Comparison of ENCODE assay signal across 14 cellular contexts in the genomic region with DNA sequence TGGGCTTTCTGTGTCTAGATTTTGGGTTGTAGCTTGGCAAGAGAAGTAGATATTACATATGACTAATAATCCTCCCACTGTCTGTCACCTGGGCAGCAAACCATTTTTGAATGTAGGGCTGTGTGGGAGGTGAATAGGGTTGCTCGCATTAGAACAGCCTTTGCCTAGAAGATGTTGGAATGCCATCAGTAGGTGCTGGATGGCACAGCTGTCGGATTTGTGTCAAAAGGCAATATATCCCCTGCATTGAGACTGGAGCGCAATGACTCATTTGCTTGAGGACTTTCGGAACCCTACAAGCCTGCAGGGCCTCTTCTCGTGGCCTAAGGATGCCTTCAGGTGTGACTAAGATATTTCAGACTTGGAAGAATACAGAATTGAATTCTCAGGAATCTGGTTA.
A peak's percentile ranks its signal among the peaks of the same experiment; 100 is the strongest.
DNase-seq lines count a peak whose midpoint lies in the region; ATAC-seq and TF ChIP-seq lines count a peak whose summit lies in the region.
"Had no signal": no experiment of that assay in that cellular context is flagged by ENCODE, and none has a peak within 500 bp of the region (broad histone marks: within the 10 kb centered on the region; RNA-seq: fewer than 3 reads in every experiment).

No MANE protein-coding gene starts in this region.

- no CpG with 5 or more reads among the region's 5 CpGs for WGBS in neuronal stem cell (ENCODE audit: extremely low coverage in 2 of 2, insufficient read length in 2 of 2, insufficient replicate concordance in 1 of 2), 2 donors

- no peak for TF ChIP-seq CTCF in foreskin keratinocyte (conservative IDR thresholded peaks at IDR 0.05)

- H3K9me3 ChIP-seq in neuronal stem cell (replicated peaks in 1 of 2; ENCODE audit: control insufficient read depth in 2 of 2, insufficient read depth in 1 of 2, low read depth in 1 of 2, low read length in 2 of 2), result no peaks in the 10 kb centered on the region
- H3K9me3 ChIP-seq: A549, BE2C had no signal

- H3K4me3 ChIP-seq in neuronal stem cell (ENCODE audit: low read length in 2 of 2), result no peak overlapping the region
- H3K4me3 ChIP-seq: A549, GM12878 had no signal

- H3K27me3 ChIP-seq in foreskin keratinocyte (no peaks in the 10 kb centered on the region), neuronal stem cell (ENCODE audit: control insufficient read depth in 3 of 3, insufficient read depth in 3 of 3, low read depth in 1 of 3, low read length in 3 of 3) (no peaks in the 10 kb centered on the region)
- H3K27me3 ChIP-seq: BE2C had no signal

- no peak overlapping the region for H4K91ac ChIP-seq in neuronal stem cell (ENCODE audit: low read depth, low read length, poor library complexity)

- no peaks in the 10 kb centered on the region for H3K79me1 ChIP-seq in neuronal stem cell (ENCODE audit: low read depth, low read length)

- H3K4ac ChIP-seq in neuronal stem cell (ENCODE audit: low read length), result no peak overlapping the region

- H2AK5ac ChIP-seq in neuronal stem cell (ENCODE audit: low read depth, low read length), result no peak overlapping the region

- in situ Hi-C loops in SK-MEL-5 (cut with HindIII; ENCODE audit: low pct_unique_long_range_greater_than_20kb, low sequenced_read_pairs), result no loop called here

- H4K8ac ChIP-seq in neuronal stem cell (ENCODE audit: low read depth, low read length), result no peak overlapping the region

- no peak overlapping the region for H3K23ac ChIP-seq in neuronal stem cell (ENCODE audit: low read depth, low read length, poor library complexity)

- no peak overlapping the region for H2AFZ ChIP-seq in neuronal stem cell (ENCODE audit: low read length)

- H3K18ac ChIP-seq in neuronal stem cell (ENCODE audit: low read length), result no peak overlapping the region

- H2BK12ac ChIP-seq in neuronal stem cell (ENCODE audit: low read length), result peak overlapping the region; percentile 2

- H3K36me3 ChIP-seq in neuronal stem cell (replicated peaks in 1 of 2; ENCODE audit: control insufficient read depth in 2 of 2, insufficient read depth in 2 of 2, low read length in 2 of 2), result no peaks in the 10 kb centered on the region
- H3K36me3 ChIP-seq: BE2C had no signal

- H3K9ac ChIP-seq in neuronal stem cell (ENCODE audit: low read depth, low read length, poor library complexity), result no peak overlapping the region

- H3K4me1 ChIP-seq in foreskin keratinocyte, result peaks cover 10% of the 10 kb centered on the region
- peaks cover 9 to 21% of the 10 kb centered on the region in 2 donors for H3K4me1 ChIP-seq in neuronal stem cell (ENCODE audit: control insufficient read depth in 2 of 2, insufficient read depth in 1 of 2, low read depth in 1 of 2, low read length in 2 of 2)
- H3K4me1 ChIP-seq: BE2C had no signal

- H3K4me2 ChIP-seq in neuronal stem cell (ENCODE audit: insufficient read depth, low read length, poor library complexity, severe bottlenecking), result no peak overlapping the region
- H3K4me2 ChIP-seq: A549 had no signal

- DNase-seq in SK-MEL-5 (ENCODE audit: low read depth, low spot score) (peak; percentile 1), foreskin keratinocyte (peak; percentile 26 to 78), neuronal stem cell (ENCODE audit: low spot score) (no peak), cerebellar nuclear complex (lab: John Stamatoyannopoulos, UW) (no peak)
- no peak for DNase-seq in stimulated activated CD8-positive, alpha-beta memory T cell treated with anti-CD3 and anti-CD28 coated beads, Interleukin-4, amount 100 ng/mL, for 48 hours
- DNase-seq: BE2C; CD4-positive, alpha-beta memory T cell; DMS79; GOT3; H9 had no signal

- H2BK5ac ChIP-seq in neuronal stem cell (ENCODE audit: low read length), result no peak overlapping the region

- no peak overlapping the region for H3K14ac ChIP-seq in neuronal stem cell (ENCODE audit: low read length)

- H3K27ac ChIP-seq in foreskin keratinocyte (no peak overlapping the region), neuronal stem cell (replicated peaks; ENCODE audit: low read length) (no peak overlapping the region)
- H3K27ac ChIP-seq: A549, C4-2B had no signal

- no peak overlapping the region for H2BK15ac ChIP-seq in neuronal stem cell (ENCODE audit: low read length)

- ATAC-seq in foreskin keratinocyte (peak; percentile 66), GM19023 (IDR thresholded peaks at IDR 0.05; ENCODE audit: unreplicated experiment) (no peak)
- ATAC-seq: A549, GM12878 had no signal

- H2BK120ac ChIP-seq in neuronal stem cell (ENCODE audit: low read depth, low read length), result no peak overlapping the region

Comparison
In these comparisons a context has a peak if more than half of its experiments do, and no peak if none do; other contexts are left out.
1. DNase-seq: peak in SK-MEL-5 (single experiment) and foreskin keratinocyte (2 of 2); none in neuronal stem cell (single experiment), cerebellar nuclear complex (0 of 2) and stimulated activated CD8-positive, alpha-beta memory T cell treated with anti-CD3 and anti-CD28 coated beads, Interleukin-4, amount 100 ng/mL, for 48 hours (single experiment).